ENCODE assay signal across 8 cellular contexts in the genomic region with DNA sequence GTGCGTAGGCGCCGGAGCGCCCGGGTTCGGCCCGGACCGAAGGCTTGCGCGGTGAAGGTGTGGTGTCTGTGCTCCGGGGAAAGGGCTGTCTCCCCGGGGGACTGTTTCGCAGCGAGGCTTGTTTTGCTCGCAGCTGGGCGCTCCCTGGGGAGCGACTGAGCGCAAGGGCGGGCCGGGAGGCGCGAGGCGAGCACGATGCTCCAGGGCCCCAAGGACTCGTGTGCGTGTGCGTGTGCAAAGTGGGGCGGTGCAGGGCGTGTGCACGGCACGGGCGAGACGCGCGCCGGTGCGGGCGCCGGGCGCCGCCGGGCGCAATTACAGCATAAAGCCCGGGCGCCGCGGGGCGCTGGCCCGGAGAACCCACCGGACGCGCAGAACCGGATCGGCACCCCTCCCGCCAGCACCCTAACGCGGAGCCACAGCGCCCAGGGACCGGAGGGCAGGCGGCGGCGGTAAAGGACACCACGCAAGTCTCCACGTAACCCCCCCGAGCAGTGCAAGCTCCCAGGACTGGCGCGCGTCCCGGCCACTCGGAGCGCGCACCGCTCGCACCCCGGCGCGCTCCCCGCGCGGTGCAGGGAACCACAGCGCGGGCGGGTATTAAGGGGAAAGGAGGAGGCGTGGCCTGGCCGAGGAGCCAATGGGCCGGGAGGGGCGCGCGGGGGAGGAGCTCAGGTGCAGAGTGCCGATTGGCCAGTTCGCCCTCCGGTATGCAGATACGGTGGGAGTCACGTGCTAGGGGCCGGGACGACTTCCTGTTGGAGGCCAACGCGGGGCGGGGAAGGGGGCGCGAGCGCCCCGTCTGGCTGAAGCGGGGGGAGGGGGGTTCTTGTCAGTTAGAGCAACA. TPM values are rescaled to one million over a fixed set of nuclear protein-coding genes. Genes with fewer than 3 reads are reported as not detected.
DNase-seq lines count a peak whose midpoint lies in the region; ATAC-seq and TF ChIP-seq lines count a peak whose summit lies in the region.

A gene with protein sequence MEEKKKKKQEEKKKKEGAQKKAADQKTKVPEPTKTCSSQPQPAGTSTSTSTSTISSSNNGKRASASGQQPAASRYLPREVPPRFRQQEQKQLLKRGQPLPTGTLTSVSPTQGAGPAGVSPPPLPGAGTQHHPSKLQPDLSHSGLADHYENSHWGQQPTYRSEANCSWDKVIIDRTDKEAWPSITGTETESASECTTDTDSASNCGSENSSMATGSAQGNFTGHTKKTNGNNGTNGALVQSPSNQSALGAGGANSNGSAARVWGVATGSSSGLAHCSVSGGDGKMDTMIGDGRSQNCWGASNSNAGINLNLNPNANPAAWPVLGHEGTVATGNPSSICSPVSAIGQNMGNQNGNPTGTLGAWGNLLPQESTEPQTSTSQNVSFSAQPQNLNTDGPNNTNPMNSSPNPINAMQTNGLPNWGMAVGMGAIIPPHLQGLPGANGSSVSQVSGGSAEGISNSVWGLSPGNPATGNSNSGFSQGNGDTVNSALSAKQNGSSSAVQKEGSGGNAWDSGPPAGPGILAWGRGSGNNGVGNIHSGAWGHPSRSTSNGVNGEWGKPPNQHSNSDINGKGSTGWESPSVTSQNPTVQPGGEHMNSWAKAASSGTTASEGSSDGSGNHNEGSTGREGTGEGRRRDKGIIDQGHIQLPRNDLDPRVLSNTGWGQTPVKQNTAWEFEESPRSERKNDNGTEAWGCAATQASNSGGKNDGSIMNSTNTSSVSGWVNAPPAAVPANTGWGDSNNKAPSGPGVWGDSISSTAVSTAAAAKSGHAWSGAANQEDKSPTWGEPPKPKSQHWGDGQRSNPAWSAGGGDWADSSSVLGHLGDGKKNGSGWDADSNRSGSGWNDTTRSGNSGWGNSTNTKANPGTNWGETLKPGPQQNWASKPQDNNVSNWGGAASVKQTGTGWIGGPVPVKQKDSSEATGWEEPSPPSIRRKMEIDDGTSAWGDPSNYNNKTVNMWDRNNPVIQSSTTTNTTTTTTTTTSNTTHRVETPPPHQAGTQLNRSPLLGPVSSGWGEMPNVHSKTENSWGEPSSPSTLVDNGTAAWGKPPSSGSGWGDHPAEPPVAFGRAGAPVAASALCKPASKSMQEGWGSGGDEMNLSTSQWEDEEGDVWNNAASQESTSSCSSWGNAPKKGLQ (N-terminal part only) (plus strand): TSS at position 835 of the 847 bp plus-strand sequence. CDS start 45,504 bp downstream, outside the sequence.

- peak within 1 kb of the TSS; percentile 71 for H3K4me3 ChIP-seq in astrocyte of the cerebellum (ENCODE audit: low read depth, low read length)
- peak within 1 kb of the TSS; percentile 85 for H3K4me3 ChIP-seq in rectal smooth muscle tissue (ENCODE audit: low read length)
- peak within 1 kb of the TSS; percentile 61 to 95 for H3K4me3 ChIP-seq in vagina

- H3K9me3 ChIP-seq in vagina: no peaks in the 10 kb centered on the region

- DNase-seq in NCI-H2029 (lab: John Stamatoyannopoulos, UW) (peak; percentile 94), T1000 (lab: John Stamatoyannopoulos, UW) (peak; percentile 98), astrocyte of the cerebellum (ENCODE audit: low read depth) (peak; percentile 96), hepatic stellate cell (ENCODE audit: low spot score) (peak; percentile 100), vagina (ENCODE audit: extremely low spot score in 2 of 2) (peak in 1 of 2 donors; percentile 99)

- peak; percentile 94 to 100 for TF ChIP-seq POLR2A in vagina (IDR thresholded peaks at IDR 0.05)

- TF ChIP-seq CTCF in astrocyte of the cerebellum (IDR thresholded peaks at IDR 0.05; ENCODE audit: low read depth, low read length, missing control alignments) (no peak), vagina (IDR thresholded peaks at IDR 0.05) (no peak)

- ATAC-seq in GM18498 (IDR thresholded peaks at IDR 0.05; ENCODE audit: unreplicated experiment): peak; percentile 83
- ATAC-seq in HG02943 (IDR thresholded peaks at IDR 0.05; ENCODE audit: low read depth, unreplicated experiment): peak; percentile 75

- no peak within 1 kb of the TSS for H3K9ac ChIP-seq in rectal smooth muscle tissue (ENCODE audit: low read length)

- H3K4me1 ChIP-seq in rectal smooth muscle tissue (ENCODE audit: control insufficient read depth, insufficient read depth, low read length): peaks cover 7% of the 10 kb centered on the region
- H3K4me1 ChIP-seq in vagina: peaks cover 38% of the 10 kb centered on the region

- in situ Hi-C loops in astrocyte of the cerebellum (cut with HindIII; ENCODE audit: low sequenced_read_pairs): no loop called here

- H3K27me3 ChIP-seq in rectal smooth muscle tissue (ENCODE audit: control insufficient read depth, insufficient read depth, low read length) (peaks cover 2% of the 10 kb centered on the region), vagina (no peaks in the 10 kb centered on the region)

- H3K27ac ChIP-seq in rectal smooth muscle tissue (ENCODE audit: low read depth, low read length) (peak within 1 kb of the TSS; percentile 74), vagina (peak within 1 kb of the TSS; percentile 72)

- no peaks in the 10 kb centered on the region for H3K36me3 ChIP-seq in rectal smooth muscle tissue (ENCODE audit: control insufficient read depth, insufficient read depth, low read length)
- no peaks in the 10 kb centered on the region for H3K36me3 ChIP-seq in vagina

- intact Hi-C loops in vagina (cut with DNase I): no loop called here

RNA-seq across cellular contexts. Expression of the gene that starts here (rescaled TPM):
- total RNA-seq in vagina: 14.7 TPM
